Comparison of ENCODE assay signal across 1 cellular context in genomic region chr2:102064679-102065674, GRCh38.
TF ChIP-seq lines count a peak whose summit lies in the region.

No MANE protein-coding gene starts in this region.

TF ChIP-seq in HepG2, 621 proteins besides CTCF, POLR2A, EP300 and RAD21 (continued from another document and continues in another):
- TF ChIP-seq, protein P1, sequence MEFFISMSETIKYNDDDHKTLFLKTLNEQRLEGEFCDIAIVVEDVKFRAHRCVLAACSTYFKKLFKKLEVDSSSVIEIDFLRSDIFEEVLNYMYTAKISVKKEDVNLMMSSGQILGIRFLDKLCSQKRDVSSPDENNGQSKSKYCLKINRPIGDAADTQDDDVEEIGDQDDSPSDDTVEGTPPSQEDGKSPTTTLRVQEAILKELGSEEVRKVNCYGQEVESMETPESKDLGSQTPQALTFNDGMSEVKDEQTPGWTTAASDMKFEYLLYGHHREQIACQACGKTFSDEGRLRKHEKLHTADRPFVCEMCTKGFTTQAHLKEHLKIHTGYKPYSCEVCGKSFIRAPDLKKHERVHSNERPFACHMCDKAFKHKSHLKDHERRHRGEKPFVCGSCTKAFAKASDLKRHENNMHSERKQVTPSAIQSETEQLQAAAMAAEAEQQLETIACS (CRISPR knock-in tag; IDR thresholded peaks at IDR 0.05): no peak
- TF ChIP-seq ZNF430 (CRISPR knock-in tag; IDR thresholded peaks at IDR 0.05) (no peak), ZBTB25 (CRISPR knock-in tag; IDR thresholded peaks at IDR 0.05) (no peak), ZBED4 (CRISPR knock-in tag; IDR thresholded peaks at IDR 0.05; ENCODE audit: borderline replicate concordance) (no peak), ZNF225 (CRISPR knock-in tag; IDR thresholded peaks at IDR 0.05) (no peak), HOXA5 (CRISPR knock-in tag; IDR thresholded peaks at IDR 0.05) (no peak), HDAC2 (CRISPR knock-in tag; IDR thresholded peaks at IDR 0.05) (0 out of 2 replicates have a peak, but pooled peaks have one; percentile 37), ERF (CRISPR knock-in tag; IDR thresholded peaks at IDR 0.05) (no peak), NCOA2 (CRISPR knock-in tag; IDR thresholded peaks at IDR 0.05) (peak; percentile 86), ZNF792 (CRISPR knock-in tag; IDR thresholded peaks at IDR 0.05) (no peak), ZNF280D (CRISPR knock-in tag; IDR thresholded peaks at IDR 0.05) (peak; percentile 86), ZNF264 (CRISPR knock-in tag; IDR thresholded peaks at IDR 0.05) (peak; percentile 47; the same call in 1 of the 2 replicates), TBL1XR1 (IDR thresholded peaks at IDR 0.05; ENCODE audit: borderline replicate concordance, low read length, partially characterized antibody) (peak; percentile 41), SP4 (CRISPR knock-in tag; IDR thresholded peaks at IDR 0.05) (no peak), MED8 (CRISPR knock-in tag; IDR thresholded peaks at IDR 0.05; ENCODE audit: insufficient replicate concordance) (peak; percentile 2), NR2F2 (IDR thresholded peaks at IDR 0.05; ENCODE audit: borderline replicate concordance, low read depth) (no peak), ZNF124 (CRISPR knock-in tag; IDR thresholded peaks at IDR 0.05) (no peak), ZFX (CRISPR knock-in tag; IDR thresholded peaks at IDR 0.05; ENCODE audit: low read depth) (no peak), TMF1 (CRISPR knock-in tag; IDR thresholded peaks at IDR 0.05; ENCODE audit: low read depth) (0 out of 2 replicates have a peak, but pooled peaks have one; percentile 42), ARNT2 (CRISPR knock-in tag; IDR thresholded peaks at IDR 0.05; ENCODE audit: low read depth) (no peak; the same call in 1 of the 2 replicates), ZNF143 (CRISPR knock-in tag; IDR thresholded peaks at IDR 0.05) (no peak), SOX13 (IDR thresholded peaks at IDR 0.05) (no peak), SOX13 (CRISPR knock-in tag; conservative IDR thresholded peaks at IDR 0.05 in 1 of 2, IDR thresholded peaks at IDR 0.05 in 1 of 2) (peak in 1 of 2 experiments; percentile 65; a peak in 1 of 4 replicates), CENPBD1 (CRISPR knock-in tag; IDR thresholded peaks at IDR 0.05; ENCODE audit: borderline replicate concordance, low read depth) (no peak), ZNF10 (CRISPR knock-in tag; IDR thresholded peaks at IDR 0.05; ENCODE audit: borderline replicate concordance, low read depth) (no peak), ZNF549 (CRISPR knock-in tag; IDR thresholded peaks at IDR 0.05) (no peak), GATAD2A (CRISPR knock-in tag; IDR thresholded peaks at IDR 0.05) (peak; percentile 57; the same call in 1 of the 2 replicates), PCBP2 (optimal IDR thresholded peaks at IDR 0.05; ENCODE audit: low read depth, low read length, poor library complexity, severe bottlenecking) (peak; percentile 64), ETV6 (CRISPR knock-in tag; conservative IDR thresholded peaks at IDR 0.05) (no peak), ZFP36 (IDR thresholded peaks at IDR 0.05; ENCODE audit: borderline replicate concordance, low read depth, low read length, partially characterized antibody) (no peak), GTF3A (CRISPR knock-in tag; conservative IDR thresholded peaks at IDR 0.05) (0 out of 2 replicates have a peak, but pooled peaks have one; percentile 32), RFX3 (CRISPR knock-in tag; IDR thresholded peaks at IDR 0.05) (no peak), SMYD3 (CRISPR knock-in tag; IDR thresholded peaks at IDR 0.05) (no peak), ZNF749 (CRISPR knock-in tag; IDR thresholded peaks at IDR 0.05; ENCODE audit: borderline replicate concordance) (no peak), RFXAP (CRISPR knock-in tag; IDR thresholded peaks at IDR 0.05; ENCODE audit: borderline replicate concordance) (no peak), RFXANK (CRISPR knock-in tag; IDR thresholded peaks at IDR 0.05) (no peak), NFYB (CRISPR knock-in tag; IDR thresholded peaks at IDR 0.05) (no peak), NKX3-1 (CRISPR knock-in tag; IDR thresholded peaks at IDR 0.05) (no peak), ZNF7 (CRISPR knock-in tag; IDR thresholded peaks at IDR 0.05) (no peak), ZNF333 (CRISPR knock-in tag; IDR thresholded peaks at IDR 0.05; ENCODE audit: borderline replicate concordance) (peak; percentile 12; the same call in 1 of the 2 replicates), ZSCAN12 (CRISPR knock-in tag; IDR thresholded peaks at IDR 0.05) (no peak)
- TF ChIP-seq, protein P2, sequence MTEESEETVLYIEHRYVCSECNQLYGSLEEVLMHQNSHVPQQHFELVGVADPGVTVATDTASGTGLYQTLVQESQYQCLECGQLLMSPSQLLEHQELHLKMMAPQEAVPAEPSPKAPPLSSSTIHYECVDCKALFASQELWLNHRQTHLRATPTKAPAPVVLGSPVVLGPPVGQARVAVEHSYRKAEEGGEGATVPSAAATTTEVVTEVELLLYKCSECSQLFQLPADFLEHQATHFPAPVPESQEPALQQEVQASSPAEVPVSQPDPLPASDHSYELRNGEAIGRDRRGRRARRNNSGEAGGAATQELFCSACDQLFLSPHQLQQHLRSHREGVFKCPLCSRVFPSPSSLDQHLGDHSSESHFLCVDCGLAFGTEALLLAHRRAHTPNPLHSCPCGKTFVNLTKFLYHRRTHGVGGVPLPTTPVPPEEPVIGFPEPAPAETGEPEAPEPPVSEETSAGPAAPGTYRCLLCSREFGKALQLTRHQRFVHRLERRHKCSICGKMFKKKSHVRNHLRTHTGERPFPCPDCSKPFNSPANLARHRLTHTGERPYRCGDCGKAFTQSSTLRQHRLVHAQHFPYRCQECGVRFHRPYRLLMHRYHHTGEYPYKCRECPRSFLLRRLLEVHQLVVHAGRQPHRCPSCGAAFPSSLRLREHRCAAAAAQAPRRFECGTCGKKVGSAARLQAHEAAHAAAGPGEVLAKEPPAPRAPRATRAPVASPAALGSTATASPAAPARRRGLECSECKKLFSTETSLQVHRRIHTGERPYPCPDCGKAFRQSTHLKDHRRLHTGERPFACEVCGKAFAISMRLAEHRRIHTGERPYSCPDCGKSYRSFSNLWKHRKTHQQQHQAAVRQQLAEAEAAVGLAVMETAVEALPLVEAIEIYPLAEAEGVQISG (CRISPR knock-in tag; IDR thresholded peaks at IDR 0.05): peak; percentile 39; the same call in 1 of the 2 replicates
- TF ChIP-seq, protein P3, sequence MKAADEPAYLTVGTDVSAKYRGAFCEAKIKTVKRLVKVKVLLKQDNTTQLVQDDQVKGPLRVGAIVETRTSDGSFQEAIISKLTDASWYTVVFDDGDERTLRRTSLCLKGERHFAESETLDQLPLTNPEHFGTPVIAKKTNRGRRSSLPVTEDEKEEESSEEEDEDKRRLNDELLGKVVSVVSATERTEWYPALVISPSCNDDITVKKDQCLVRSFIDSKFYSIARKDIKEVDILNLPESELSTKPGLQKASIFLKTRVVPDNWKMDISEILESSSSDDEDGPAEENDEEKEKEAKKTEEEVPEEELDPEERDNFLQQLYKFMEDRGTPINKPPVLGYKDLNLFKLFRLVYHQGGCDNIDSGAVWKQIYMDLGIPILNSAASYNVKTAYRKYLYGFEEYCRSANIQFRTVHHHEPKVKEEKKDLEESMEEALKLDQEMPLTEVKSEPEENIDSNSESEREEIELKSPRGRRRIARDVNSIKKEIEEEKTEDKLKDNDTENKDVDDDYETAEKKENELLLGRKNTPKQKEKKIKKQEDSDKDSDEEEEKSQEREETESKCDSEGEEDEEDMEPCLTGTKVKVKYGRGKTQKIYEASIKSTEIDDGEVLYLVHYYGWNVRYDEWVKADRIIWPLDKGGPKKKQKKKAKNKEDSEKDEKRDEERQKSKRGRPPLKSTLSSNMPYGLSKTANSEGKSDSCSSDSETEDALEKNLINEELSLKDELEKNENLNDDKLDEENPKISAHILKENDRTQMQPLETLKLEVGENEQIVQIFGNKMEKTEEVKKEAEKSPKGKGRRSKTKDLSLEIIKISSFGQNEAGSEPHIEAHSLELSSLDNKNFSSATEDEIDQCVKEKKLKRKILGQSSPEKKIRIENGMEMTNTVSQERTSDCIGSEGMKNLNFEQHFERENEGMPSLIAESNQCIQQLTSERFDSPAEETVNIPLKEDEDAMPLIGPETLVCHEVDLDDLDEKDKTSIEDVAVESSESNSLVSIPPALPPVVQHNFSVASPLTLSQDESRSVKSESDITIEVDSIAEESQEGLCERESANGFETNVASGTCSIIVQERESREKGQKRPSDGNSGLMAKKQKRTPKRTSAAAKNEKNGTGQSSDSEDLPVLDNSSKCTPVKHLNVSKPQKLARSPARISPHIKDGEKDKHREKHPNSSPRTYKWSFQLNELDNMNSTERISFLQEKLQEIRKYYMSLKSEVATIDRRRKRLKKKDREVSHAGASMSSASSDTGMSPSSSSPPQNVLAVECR (CRISPR knock-in tag; IDR thresholded peaks at IDR 0.05; ENCODE audit: borderline replicate concordance): no peak
- TF ChIP-seq, protein P4, sequence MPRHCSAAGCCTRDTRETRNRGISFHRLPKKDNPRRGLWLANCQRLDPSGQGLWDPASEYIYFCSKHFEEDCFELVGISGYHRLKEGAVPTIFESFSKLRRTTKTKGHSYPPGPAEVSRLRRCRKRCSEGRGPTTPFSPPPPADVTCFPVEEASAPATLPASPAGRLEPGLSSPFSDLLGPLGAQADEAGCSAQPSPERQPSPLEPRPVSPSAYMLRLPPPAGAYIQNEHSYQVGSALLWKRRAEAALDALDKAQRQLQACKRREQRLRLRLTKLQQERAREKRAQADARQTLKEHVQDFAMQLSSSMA (CRISPR knock-in tag; IDR thresholded peaks at IDR 0.05): no peak; the same call in 1 of the 2 replicates
- TF ChIP-seq, protein P5, sequence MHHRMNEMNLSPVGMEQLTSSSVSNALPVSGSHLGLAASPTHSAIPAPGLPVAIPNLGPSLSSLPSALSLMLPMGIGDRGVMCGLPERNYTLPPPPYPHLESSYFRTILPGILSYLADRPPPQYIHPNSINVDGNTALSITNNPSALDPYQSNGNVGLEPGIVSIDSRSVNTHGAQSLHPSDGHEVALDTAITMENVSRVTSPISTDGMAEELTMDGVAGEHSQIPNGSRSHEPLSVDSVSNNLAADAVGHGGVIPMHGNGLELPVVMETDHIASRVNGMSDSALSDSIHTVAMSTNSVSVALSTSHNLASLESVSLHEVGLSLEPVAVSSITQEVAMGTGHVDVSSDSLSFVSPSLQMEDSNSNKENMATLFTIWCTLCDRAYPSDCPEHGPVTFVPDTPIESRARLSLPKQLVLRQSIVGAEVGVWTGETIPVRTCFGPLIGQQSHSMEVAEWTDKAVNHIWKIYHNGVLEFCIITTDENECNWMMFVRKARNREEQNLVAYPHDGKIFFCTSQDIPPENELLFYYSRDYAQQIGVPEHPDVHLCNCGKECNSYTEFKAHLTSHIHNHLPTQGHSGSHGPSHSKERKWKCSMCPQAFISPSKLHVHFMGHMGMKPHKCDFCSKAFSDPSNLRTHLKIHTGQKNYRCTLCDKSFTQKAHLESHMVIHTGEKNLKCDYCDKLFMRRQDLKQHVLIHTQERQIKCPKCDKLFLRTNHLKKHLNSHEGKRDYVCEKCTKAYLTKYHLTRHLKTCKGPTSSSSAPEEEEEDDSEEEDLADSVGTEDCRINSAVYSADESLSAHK (CRISPR knock-in tag; IDR thresholded peaks at IDR 0.05; ENCODE audit: borderline replicate concordance): no peak
